17 cellular contexts compared by ENCODE assay signal in the genomic region with DNA sequence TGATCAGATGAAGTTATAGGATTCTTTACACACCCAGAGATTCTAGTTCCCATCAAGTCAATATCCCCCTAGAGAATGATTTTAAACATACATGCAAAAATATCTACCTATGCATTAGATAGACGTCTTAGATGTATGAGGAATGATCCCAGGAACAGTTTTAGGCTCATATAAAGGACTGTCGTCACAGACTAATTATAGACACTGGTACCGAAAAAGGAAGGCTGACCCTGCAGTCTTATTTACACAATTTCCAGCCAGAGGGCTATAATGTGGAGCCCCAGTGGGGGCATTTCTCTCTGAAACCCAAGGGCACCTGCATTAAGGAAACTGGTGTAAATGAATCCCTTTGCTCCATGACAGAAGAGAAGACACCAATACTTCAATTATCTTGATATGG.
DNase-seq lines count a peak whose midpoint lies in the region; ATAC-seq and TF ChIP-seq lines count a peak whose summit lies in the region.
"Had no signal": no experiment of that assay in that cellular context is flagged by ENCODE, and none has a peak within 500 bp of the region (broad histone marks: within the 10 kb centered on the region; RNA-seq: fewer than 3 reads in every experiment).

No MANE protein-coding gene starts in this region.

- no peaks in the 10 kb centered on the region for H3K36me3 Mint-ChIP-seq in brain
- H3K36me3 Mint-ChIP-seq in type B pancreatic cell = no peaks in the 10 kb centered on the region

- no peaks in the 10 kb centered on the region for H3K9me3 ChIP-seq in MM.1S (replicated peaks; ENCODE audit: insufficient read depth, low read length)
- H3K9me3 ChIP-seq: A549, Caco-2 had no signal

- no peak overlapping the region; the same call in 1 of the 2 replicates for H3K27ac ChIP-seq in MM.1S (ENCODE audit: low read length)
- H3K27ac ChIP-seq: 22Rv1, A549, C4-2B had no signal

- DNase-seq in NCI-H1417 (lab: John Stamatoyannopoulos, UW) = peak in 2 of 3 experiments; percentile 33 to 70
- DNase-seq in NCI-H1417 treated with DMSO at 0.1 percent for 48 hours (lab: John Stamatoyannopoulos, UW) = no peak
- DNase-seq in MM.1S = peak; percentile 21
- DNase-seq in NCI-H748 (lab: John Stamatoyannopoulos, UW; ENCODE audit: unreplicated experiment) = peak; percentile 90
- no peak for DNase-seq in type B pancreatic cell (ENCODE audit: extremely low spot score, unreplicated experiment)
- DNase-seq in NCI-H1694 treated with DMSO at 0.1 percent for 48 hours (lab: John Stamatoyannopoulos, UW) = no peak
- DNase-seq: AML-193; Caco-2; CD4-positive, alpha-beta T cell; HFFc6 had no signal

- peaks cover 10% of the 10 kb centered on the region for H3K79me2 ChIP-seq in MM.1S (ENCODE audit: low read length)

- H3K9me2 ChIP-seq in MM.1S (replicated peaks; ENCODE audit: insufficient read depth, low read length) = no peaks in the 10 kb centered on the region

- no peak overlapping the region for H3K4me3 ChIP-seq in MM.1S (ENCODE audit: low read length)
- H3K4me3 ChIP-seq: A549, GM23338 had no signal

- H3K27ac Mint-ChIP-seq in brain (peak overlapping the region in 3 of 5 experiments; percentile 4 to 37 (median 13)), type B pancreatic cell (no peak overlapping the region)
- H3K27ac Mint-ChIP-seq: CD4-positive, alpha-beta T cell; GM23338; HFFc6 had no signal

- H3K4me3 Mint-ChIP-seq in brain = no peak overlapping the region
- H3K4me3 Mint-ChIP-seq in type B pancreatic cell = no peak overlapping the region
- H3K4me3 Mint-ChIP-seq: CD4-positive, alpha-beta T cell; GM23338; HFFc6 had no signal

- no peaks in the 10 kb centered on the region for H3F3A ChIP-seq in MM.1S (ENCODE audit: insufficient read depth, low read length)

- H4K20me1 ChIP-seq in MM.1S (ENCODE audit: insufficient read depth, low read length) = no peaks in the 10 kb centered on the region

- H3K27me3 ChIP-seq in MM.1S (replicated peaks; ENCODE audit: insufficient read depth, low read length) = no peaks in the 10 kb centered on the region

- no peak for ATAC-seq in GM18873 (IDR thresholded peaks at IDR 0.05; ENCODE audit: low FRiP score, unreplicated experiment)
- ATAC-seq: A549, HCT116 had no signal

- no peak overlapping the region for H3K4me2 ChIP-seq in MM.1S (ENCODE audit: low read depth, low read length)
- H3K4me2 ChIP-seq: A549, GM23338 had no signal

- H3K4me1 Mint-ChIP-seq in brain (peaks cover 85% of the 10 kb centered on the region), type B pancreatic cell (ENCODE audit: unreplicated experiment) (peaks cover 36% of the 10 kb centered on the region)

- H3K27me3 Mint-ChIP-seq in brain = peaks cover 17% of the 10 kb centered on the region
- no peaks in the 10 kb centered on the region for H3K27me3 Mint-ChIP-seq in type B pancreatic cell

- H3K9me3 Mint-ChIP-seq in brain = no peaks in the 10 kb centered on the region
- H3K9me3 Mint-ChIP-seq in type B pancreatic cell = no peaks in the 10 kb centered on the region
- H3K9me3 Mint-ChIP-seq: CD4-positive, alpha-beta T cell; GM23338; HFFc6 had no signal

- peaks cover 13% of the 10 kb centered on the region for H3K4me1 ChIP-seq in MM.1S (ENCODE audit: low read length)
- H3K4me1 ChIP-seq: A549, Caco-2 had no signal

- no peaks in the 10 kb centered on the region for H3K36me3 ChIP-seq in MM.1S (replicated peaks; ENCODE audit: insufficient read depth, low read length)

- no peak overlapping the region for H2AFZ ChIP-seq in MM.1S (ENCODE audit: low read length)
- H2AFZ ChIP-seq: GM23338 had no signal

- H3K9ac ChIP-seq in MM.1S (ENCODE audit: low read length) = no peak overlapping the region

- TF ChIP-seq CTCF in MM.1S (IDR thresholded peaks at IDR 0.05; ENCODE audit: low read length) (no peak), brain (conservative IDR thresholded peaks at IDR 0.05) (no peak), type B pancreatic cell (conservative IDR thresholded peaks at IDR 0.05) (no peak)

Comparison
In these comparisons a context has a peak if more than half of its experiments do, and no peak if none do; other contexts are left out.
1. DNase-seq: peak in NCI-H1417 (2 of 3), MM.1S (single experiment) and NCI-H748 (single experiment); none in NCI-H1417 treated with DMSO at 0.1 percent for 48 hours (single experiment), type B pancreatic cell (single experiment) and NCI-H1694 treated with DMSO at 0.1 percent for 48 hours (single experiment).